In the genomic region with DNA sequence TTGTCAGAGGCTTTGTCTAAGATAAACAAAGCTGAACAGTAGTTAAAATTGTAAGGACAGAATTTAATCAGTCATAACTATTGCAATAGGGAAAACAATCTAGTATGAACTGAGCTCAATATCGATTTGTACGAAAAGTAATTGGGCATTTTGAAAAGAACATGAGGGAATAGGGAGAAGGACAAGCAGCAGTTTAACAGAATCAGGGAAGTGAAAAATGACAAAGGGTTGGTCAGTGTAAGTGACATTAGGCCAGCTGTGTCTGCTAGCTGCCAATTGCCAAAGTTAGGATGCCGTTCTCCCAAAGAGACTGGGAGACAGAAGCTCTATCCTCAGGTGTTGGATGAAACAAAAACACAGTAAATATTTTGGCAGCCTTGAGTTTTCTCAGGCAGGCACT, we compare ENCODE assay signal across 21 cellular contexts. TPM values are rescaled to one million over a fixed set of nuclear protein-coding genes. Genes with fewer than 3 reads are reported as not detected.
"Had no signal": no experiment of that assay in that cellular context is flagged by ENCODE, and none has a peak within 500 bp of the region (broad histone marks: within the 10 kb centered on the region; RNA-seq: fewer than 3 reads in every experiment).

No MANE protein-coding gene starts in this region.

- ATAC-seq: foreskin keratinocyte; naive thymus-derived CD4-positive, alpha-beta T cell; stimulated activated naive B cell treated with anti-CD40 and anti-IgM and Interleukin-4, amounts not matched to agents 10 μg/mL and 1 μg/mL and 100 μg/mL, for 72 hours; upper lobe of right lung had no signal

- H3K27me3 Mint-ChIP-seq: dendritic cell treated with granulocyte-macrophage colony-stimulating factor and Interleukin-4, amounts not matched to agents 40 ng/mL and 50 ng/mL, for 4 days; naive thymus-derived CD4-positive, alpha-beta T cell had no signal

- H3K4me3 Mint-ChIP-seq: dendritic cell treated with granulocyte-macrophage colony-stimulating factor and Interleukin-4, amounts not matched to agents 40 ng/mL and 50 ng/mL, for 4 days; naive thymus-derived CD4-positive, alpha-beta T cell; nephron progenitor cell; stimulated activated naive B cell treated with anti-CD40 and anti-IgM and Interleukin-4, amounts not matched to agents 10 μg/mL and 1 μg/mL and 100 μg/mL, for 72 hours had no signal

- DNase-seq: esophagus squamous epithelium; foreskin keratinocyte; naive thymus-derived CD4-positive, alpha-beta T cell; nephron progenitor cell; posterior cingulate gyrus; sigmoid colon; stimulated activated CD4-positive, alpha-beta T cell treated with anti-CD3 and anti-CD28 coated beads, Interleukin-2, amount 100 ng/mL, for 24 hours; stimulated activated CD4-positive, alpha-beta T cell treated with anti-CD3 and anti-CD28 coated beads, Interleukin-4, amount 100 ng/mL, for 4 hours; stimulated activated naive B cell treated with anti-CD40 and anti-IgM and Interleukin-4, amounts not matched to agents 10 μg/mL and 1 μg/mL and 100 μg/mL, for 72 hours; stomach; tibial artery; upper lobe of right lung had no signal

- H3K9me3 ChIP-seq: esophagus squamous epithelium, neutrophil, right atrium auricular region, sigmoid colon, stomach, suprapubic skin, tibial artery, upper lobe of right lung, vagina had no signal

- H3K36me3 Mint-ChIP-seq: naive thymus-derived CD4-positive, alpha-beta T cell; stimulated activated naive B cell treated with anti-CD40 and anti-IgM and Interleukin-4, amounts not matched to agents 10 μg/mL and 1 μg/mL and 100 μg/mL, for 72 hours had no signal

- H3K27ac ChIP-seq: esophagus squamous epithelium, foreskin keratinocyte, neutrophil, right atrium auricular region, sigmoid colon, skin epidermis, stomach, suprapubic skin, tibial artery, upper lobe of right lung, vagina had no signal

- H3K9me3 Mint-ChIP-seq: dendritic cell treated with granulocyte-macrophage colony-stimulating factor and Interleukin-4, amounts not matched to agents 40 ng/mL and 50 ng/mL, for 4 days; naive thymus-derived CD4-positive, alpha-beta T cell; nephron progenitor cell; stimulated activated naive B cell treated with anti-CD40 and anti-IgM and Interleukin-4, amounts not matched to agents 10 μg/mL and 1 μg/mL and 100 μg/mL, for 72 hours had no signal

- H3K27me3 ChIP-seq: esophagus squamous epithelium, foreskin keratinocyte, right atrium auricular region, sigmoid colon, stomach, suprapubic skin, tibial artery, upper lobe of right lung, vagina had no signal

- H3K27ac Mint-ChIP-seq: dendritic cell treated with granulocyte-macrophage colony-stimulating factor and Interleukin-4, amounts not matched to agents 40 ng/mL and 50 ng/mL, for 4 days; naive thymus-derived CD4-positive, alpha-beta T cell; nephron progenitor cell; stimulated activated naive B cell treated with anti-CD40 and anti-IgM and Interleukin-4, amounts not matched to agents 10 μg/mL and 1 μg/mL and 100 μg/mL, for 72 hours had no signal

RNA-seq across cellular contexts. Expression of gene ACSBG1, which starts 26.7 kb away (rescaled TPM):
- total RNA-seq: foreskin keratinocyte, kidney epithelial cell, lung microvascular endothelial cell, mesenteric fat pad, right atrium auricular region, upper lobe of right lung had no signal
